ENCODE assay signal across 25 cellular contexts in the genomic region with DNA sequence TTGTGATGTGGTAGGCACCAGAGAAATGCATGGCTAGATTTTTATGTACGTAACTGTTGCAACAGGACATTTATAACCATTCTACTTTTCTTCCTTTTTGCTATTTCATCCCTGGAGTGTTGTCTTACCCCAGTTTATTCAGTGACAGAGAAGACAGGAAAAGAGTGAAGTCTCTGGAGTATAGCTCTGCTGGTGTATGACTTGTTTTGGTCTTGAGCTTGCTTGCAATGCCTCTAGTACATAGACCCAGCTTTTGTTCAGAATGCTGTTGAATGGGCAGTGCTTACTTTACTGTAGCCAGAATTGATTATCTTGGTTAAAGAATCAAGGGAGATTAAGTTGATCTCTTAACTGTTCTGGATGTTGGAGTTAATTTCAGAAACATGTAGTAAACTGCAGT.
DNase-seq lines count a peak whose midpoint lies in the region; ATAC-seq, FAIRE-seq and TF ChIP-seq lines count a peak whose summit lies in the region.
"Had no signal": no experiment of that assay in that cellular context is flagged by ENCODE, and none has a peak within 500 bp of the region (broad histone marks: within the 10 kb centered on the region; RNA-seq: fewer than 3 reads in every experiment).

No MANE protein-coding gene starts in this region.

- peaks cover 75% of the 10 kb centered on the region for H3K4me1 ChIP-seq in Loucy (ENCODE audit: insufficient read depth, low read length, poor library complexity, severe bottlenecking)
- peaks cover 16% of the 10 kb centered on the region for H3K4me1 ChIP-seq in osteoblast (ENCODE audit: insufficient read depth, low read length)
- peaks cover 0 to 63% (median 29%) of the 10 kb centered on the region in 6 donors for H3K4me1 ChIP-seq in spleen
- H3K4me1 ChIP-seq in SJCRH30 = no peaks in the 10 kb centered on the region

- no peak overlapping the region for H3K27ac ChIP-seq in osteoblast (ENCODE audit: low read depth, low read length)
- no peak overlapping the region for H3K27ac ChIP-seq in spleen
- no peak overlapping the region for H3K27ac ChIP-seq in SJCRH30

- H3K36me3 ChIP-seq in Loucy (ENCODE audit: insufficient read depth, low read length) (no peaks in the 10 kb centered on the region), osteoblast (ENCODE audit: insufficient read depth, low read length) (no peaks in the 10 kb centered on the region), spleen (no peaks in the 10 kb centered on the region), SJCRH30 (peaks cover under 1% of the 10 kb centered on the region; the same call in 1 of the 2 replicates)

- intact Hi-C loops in activated B cell treated with CpG ODN at 0.5 μM for 24 hours (cut with micrococcal nuclease) (no loop called here), spleen (cut with DNase I; ENCODE audit: low total_unique reads) (no loop called here)

- peak overlapping the region; percentile 12 for H3K27ac Mint-ChIP-seq in activated B cell treated with CpG ODN at 0.5 μM for 24 hours
- H3K27ac Mint-ChIP-seq: activated naive CD8-positive, alpha-beta T cell; activated T-helper 2 cell treated with anti-CD3 and anti-CD28 coated beads, Interferon-gamma antibody, Interleukin-2, Interleukin-4, amounts not matched to agents 10 μg/mL and 5 μg/mL and 100 μg/mL, durations not matched to agents 14 hours and 24 hours and 36 hours; T-helper 1 cell treated with Interleukin-12 subunit alpha and Interleukin-12 subunit beta and Interleukin-4 antibody, amounts not matched to agents 30 μg/mL and 1 μg/mL, for 36 hours had no signal

- no peak for TF ChIP-seq POLR2A in spleen (IDR thresholded peaks at IDR 0.05)

- H4K20me1 ChIP-seq in Loucy (ENCODE audit: insufficient read depth, low read length, poor library complexity, severe bottlenecking) (peaks cover 4% of the 10 kb centered on the region), osteoblast (ENCODE audit: insufficient read depth, low read length) (no peaks in the 10 kb centered on the region)

- TF ChIP-seq CTCF in Loucy (conservative IDR thresholded peaks at IDR 0.05; ENCODE audit: low read length) (no peak), activated B cell treated with CpG ODN at 0.5 μM for 24 hours (IDR thresholded peaks at IDR 0.05) (no peak), osteoblast (IDR thresholded peaks at IDR 0.05; ENCODE audit: extremely low read depth, low read depth, low read length) (no peak), spleen (IDR thresholded peaks at IDR 0.05 in 8 of 11, conservative IDR thresholded peaks at IDR 0.05 in 3 of 11) (no peak)

- peak; percentile 57 for ATAC-seq in activated B cell treated with CpG ODN at 0.5 μM for 24 hours (ENCODE audit: low read depth)
- ATAC-seq in GM21723 (IDR thresholded peaks at IDR 0.05; ENCODE audit: unreplicated experiment) = no peak
- ATAC-seq: K562 had no signal

- H3K9me3 ChIP-seq in Loucy (ENCODE audit: insufficient read depth, low read depth, low read length) = no peaks in the 10 kb centered on the region
- no peaks in the 10 kb centered on the region for H3K9me3 ChIP-seq in osteoblast (ENCODE audit: low read depth, low read length)
- no peaks in the 10 kb centered on the region for H3K9me3 ChIP-seq in spleen
- 0 out of 2 replicates have a peak, but pooled peaks cover under 1% of the 10 kb centered on the region for H3K9me3 ChIP-seq in SJCRH30 (replicated peaks)

- no peaks in the 10 kb centered on the region for H3K9me3 Mint-ChIP-seq in activated B cell treated with CpG ODN at 0.5 μM for 24 hours
- H3K9me3 Mint-ChIP-seq: T-helper 1 cell treated with Interleukin-12 subunit alpha and Interleukin-12 subunit beta and Interleukin-4 antibody, amounts not matched to agents 30 μg/mL and 1 μg/mL, for 36 hours had no signal

- H3K27me3 Mint-ChIP-seq in activated B cell treated with CpG ODN at 0.5 μM for 24 hours = no peaks in the 10 kb centered on the region
- H3K27me3 Mint-ChIP-seq: activated naive CD8-positive, alpha-beta T cell had no signal

- H3K36me3 Mint-ChIP-seq in activated B cell treated with CpG ODN at 0.5 μM for 24 hours (ENCODE audit: low read depth) = no peaks in the 10 kb centered on the region

- H3K9me2 ChIP-seq in Loucy (replicated peaks; ENCODE audit: low read depth, low read length) = no peaks in the 10 kb centered on the region

- CTCF ChIA-PET in activated B cell treated with CpG ODN at 0.5 μM for 24 hours (lab: Charles Lee) = interaction anchor here (1.3 kb wide), 1 partner anchor 12 kb away, joined by 3 read pairs; no protein-coding TSS in a partner anchor

- DNase-seq in GM18507 (ENCODE audit: extremely low spot score, insufficient read length, low read depth) (no peak), activated B cell treated with CpG ODN at 0.5 μM for 24 hours (no peak), osteoblast (ENCODE audit: insufficient read length, low spot score, missing footprints) (no peak), spleen (no peak), SJCRH30 (no peak), NCI-H446 (lab: John Stamatoyannopoulos, UW) (no peak)
- DNase-seq: activated CD4-positive, alpha-beta T cell treated with anti-CD3 and anti-CD28 coated beads, Interleukin-2, amount 50 U/mL, for 4 hours; activated CD8-positive, alpha-beta memory T cell treated with anti-CD3 and anti-CD28 coated beads, Interleukin-2, amount 50 U/mL, for 4 hours; cerebellar nuclear complex; effector CD4-positive, alpha-beta T cell; foreskin melanocyte; H7; mammary epithelial cell; NCI-H1048; NCI-H187; NCI-H748 treated with DMSO at 0.1 percent for 48 hours; OCI-M1; trophoblast cell had no signal

- H3K4me3 ChIP-seq in Loucy (ENCODE audit: low read length, poor library complexity, severe bottlenecking) = peak overlapping the region; percentile 38
- H3K4me3 ChIP-seq in osteoblast (ENCODE audit: insufficient read depth, low read length) = no peak overlapping the region
- no peak overlapping the region for H3K4me3 ChIP-seq in spleen
- H3K4me3 ChIP-seq in SJCRH30 = no peak overlapping the region
- H3K4me3 ChIP-seq: K562 had no signal

- WGBS in spleen, 5 donors = 41 to 69% (median 57%) methylated on average over 1 of the region's 1 CpG

- peaks cover 2% of the 10 kb centered on the region; the same call in 1 of the 2 replicates for H3F3A ChIP-seq in Loucy (ENCODE audit: low read depth)

- POLR2A ChIA-PET in activated B cell treated with CpG ODN at 0.5 μM for 24 hours (lab: Charles Lee) = interaction anchor here (0.6 to 4.9 kb wide), 3 partner anchors 11 to 74 kb away, joined by 3 to 21 read pairs (median 3); no protein-coding TSS in a partner anchor

- H3K27me3 ChIP-seq in Loucy (ENCODE audit: insufficient read depth, low read length, poor library complexity, severe bottlenecking) (no peaks in the 10 kb centered on the region), osteoblast (ENCODE audit: insufficient read depth, low read length) (no peaks in the 10 kb centered on the region), spleen (replicated peaks in 1 of 7) (no peaks in the 10 kb centered on the region), SJCRH30 (no peaks in the 10 kb centered on the region)

- H3K4me2 ChIP-seq in Loucy (ENCODE audit: low read depth, low read length, poor library complexity, severe bottlenecking) (peak overlapping the region; percentile 69), osteoblast (ENCODE audit: insufficient read depth, low read length) (peak overlapping the region; percentile 40)

- H3K9ac ChIP-seq in Loucy (ENCODE audit: low read depth, low read length, poor library complexity, severe bottlenecking) = peak overlapping the region; percentile 54

- H2AFZ ChIP-seq in Loucy (ENCODE audit: low read length) (no peak overlapping the region), osteoblast (ENCODE audit: low read length) (no peak overlapping the region)

- peaks cover 66% of the 10 kb centered on the region for H3K4me1 Mint-ChIP-seq in activated B cell treated with CpG ODN at 0.5 μM for 24 hours

- H3K79me2 ChIP-seq in Loucy (ENCODE audit: insufficient read depth, low read length) (peaks cover 90% of the 10 kb centered on the region), osteoblast (ENCODE audit: insufficient read depth, low read length) (peaks cover 91% of the 10 kb centered on the region)

- peak; percentile 24 for FAIRE-seq in GM18507 (lab: Jason Lieb, UNC)
- FAIRE-seq: K562, keratinocyte had no signal

- peak overlapping the region; percentile 32 for H3K4me3 Mint-ChIP-seq in activated B cell treated with CpG ODN at 0.5 μM for 24 hours
- H3K4me3 Mint-ChIP-seq: activated naive CD8-positive, alpha-beta T cell; T-helper 1 cell treated with Interleukin-12 subunit alpha and Interleukin-12 subunit beta and Interleukin-4 antibody, amounts not matched to agents 30 μg/mL and 1 μg/mL, for 36 hours had no signal
